27 cellular contexts compared by ENCODE assay signal in the genomic region with DNA sequence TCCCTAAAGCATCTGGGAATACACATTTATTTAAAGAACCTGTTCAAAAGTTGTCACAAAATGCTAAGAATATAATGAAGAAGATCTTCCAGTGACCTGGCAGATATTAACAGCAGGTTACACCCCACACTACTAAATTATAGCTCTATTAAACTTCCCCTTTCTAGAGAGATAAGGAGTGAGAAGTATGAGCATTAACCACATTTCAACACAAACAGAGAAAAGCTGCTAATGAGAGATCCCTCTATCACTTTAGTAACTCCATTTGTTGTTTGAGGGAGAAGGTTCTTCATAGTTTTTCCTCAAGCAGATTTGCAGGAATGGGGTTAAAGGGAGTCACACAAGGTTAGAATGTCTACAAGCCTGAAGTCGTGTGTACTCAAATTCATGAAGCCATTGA. TPM values are rescaled to one million over a fixed set of nuclear protein-coding genes. Genes with fewer than 3 reads are reported as not detected.
DNase-seq lines count a peak whose midpoint lies in the region; ATAC-seq, FAIRE-seq and TF ChIP-seq lines count a peak whose summit lies in the region.
"Had no signal": no experiment of that assay in that cellular context is flagged by ENCODE, and none has a peak within 500 bp of the region (broad histone marks: within the 10 kb centered on the region; RNA-seq: fewer than 3 reads in every experiment).

No MANE protein-coding gene starts in this region.

- H2AFZ ChIP-seq in astrocyte (ENCODE audit: low read depth, low read length), result no peak overlapping the region
- H2AFZ ChIP-seq: neural progenitor cell had no signal

- no peak overlapping the region for H3K4me3 ChIP-seq in astrocyte (ENCODE audit: insufficient read depth, low read depth, low read length)
- peak overlapping the region; percentile 82 for H3K4me3 ChIP-seq in fibroblast of villous mesenchyme (ENCODE audit: low read depth, low read length)
- no peak overlapping the region for H3K4me3 ChIP-seq in thyroid gland (replicated peaks in 1 of 3)
- H3K4me3 ChIP-seq: neural progenitor cell, prostate gland, suprapubic skin, vagina had no signal

- peaks cover 93% of the 10 kb centered on the region for H3K79me2 ChIP-seq in astrocyte (ENCODE audit: insufficient read depth, low read length)

- H3K9ac ChIP-seq in astrocyte (ENCODE audit: low read length), result peak overlapping the region; percentile 98
- H3K9ac ChIP-seq: neural progenitor cell had no signal

- peaks cover 45% of the 10 kb centered on the region for H3K4me1 Mint-ChIP-seq in astrocyte (ENCODE audit: low read depth, unreplicated experiment)
- peaks cover 13% of the 10 kb centered on the region for H3K4me1 Mint-ChIP-seq in activated CD4-positive, alpha-beta T cell treated with anti-CD3 and anti-CD28 coated beads for 36 hours

- peak overlapping the region; percentile 93 for H3K4me3 Mint-ChIP-seq in astrocyte (ENCODE audit: unreplicated experiment)
- no peak overlapping the region for H3K4me3 Mint-ChIP-seq in activated CD4-positive, alpha-beta T cell treated with anti-CD3 and anti-CD28 coated beads for 36 hours
- H3K4me3 Mint-ChIP-seq: activated CD8-positive, alpha-beta T cell treated with anti-CD3 and anti-CD28 coated beads, Interleukin-2, amount 10 ng/mL, durations not matched to agents 7 days and 5 days; neural progenitor cell had no signal

- ATAC-seq in GM18868 (IDR thresholded peaks at IDR 0.05; ENCODE audit: unreplicated experiment) (no peak), HG02588 (IDR thresholded peaks at IDR 0.05; ENCODE audit: unreplicated experiment) (no peak)
- no peak for ATAC-seq in activated CD4-positive, alpha-beta T cell treated with anti-CD3 and anti-CD28 coated beads for 36 hours
- ATAC-seq: activated CD4-positive, CD25-positive, alpha-beta regulatory T cell treated with anti-CD3 and anti-CD28 coated beads, Interleukin-2, amount 50 U/mL, for 24 hours; activated CD8-positive, alpha-beta T cell treated with anti-CD3 and anti-CD28 coated beads, Interleukin-2, amount 10 ng/mL, durations not matched to agents 7 days and 5 days had no signal

- no peak overlapping the region for H3K27ac Mint-ChIP-seq in astrocyte (ENCODE audit: unreplicated experiment)
- no peak overlapping the region for H3K27ac Mint-ChIP-seq in activated CD4-positive, alpha-beta T cell treated with anti-CD3 and anti-CD28 coated beads for 36 hours
- H3K27ac Mint-ChIP-seq: activated CD8-positive, alpha-beta T cell treated with anti-CD3 and anti-CD28 coated beads, Interleukin-2, amount 10 ng/mL, durations not matched to agents 7 days and 5 days; neural progenitor cell had no signal

- no peak for FAIRE-seq in astrocyte (lab: Jason Lieb, UNC)
- FAIRE-seq: bronchial epithelial cell, D721Med, endometrium, GM12892, small intestine had no signal

- no peaks in the 10 kb centered on the region for H4K20me1 ChIP-seq in astrocyte (ENCODE audit: insufficient read depth, low read length)

- peaks cover 29% of the 10 kb centered on the region for H3K4me1 ChIP-seq in astrocyte (ENCODE audit: insufficient read depth, low read length)
- peaks cover 21 to 36% of the 10 kb centered on the region in 2 donors for H3K4me1 ChIP-seq in thyroid gland
- H3K4me1 ChIP-seq: prostate gland had no signal

- intact Hi-C loops in thyroid gland (cut with DNase I), result loop anchor here (5.0 kb wide), 1 partner anchor 110 kb away; no protein-coding TSS in a partner anchor
- intact Hi-C loops in activated CD4-positive, alpha-beta T cell treated with anti-CD3 and anti-CD28 coated beads for 36 hours (cut with DNase I, micrococcal nuclease), result no loop called here

- H3K27me3 ChIP-seq in astrocyte (ENCODE audit: insufficient read depth, low read length), result no peaks in the 10 kb centered on the region
- no peaks in the 10 kb centered on the region for H3K27me3 ChIP-seq in thyroid gland
- H3K27me3 ChIP-seq: vagina had no signal

- POLR2A ChIA-PET in activated CD4-positive, alpha-beta T cell treated with anti-CD3 and anti-CD28 coated beads for 36 hours (lab: Charles Lee), result no interaction called here

- peaks cover 2% of the 10 kb centered on the region for H3K36me3 Mint-ChIP-seq in astrocyte (ENCODE audit: low read depth, unreplicated experiment)
- no peaks in the 10 kb centered on the region for H3K36me3 Mint-ChIP-seq in activated CD4-positive, alpha-beta T cell treated with anti-CD3 and anti-CD28 coated beads for 36 hours (ENCODE audit: low read depth)
- H3K36me3 Mint-ChIP-seq: neural progenitor cell had no signal

- H3K9me3 Mint-ChIP-seq in astrocyte (ENCODE audit: unreplicated experiment), result no peaks in the 10 kb centered on the region
- no peaks in the 10 kb centered on the region for H3K9me3 Mint-ChIP-seq in activated CD4-positive, alpha-beta T cell treated with anti-CD3 and anti-CD28 coated beads for 36 hours (ENCODE audit: low read depth)
- H3K9me3 Mint-ChIP-seq: neural progenitor cell had no signal

- H3K4me2 ChIP-seq in astrocyte (ENCODE audit: low read length), result peak overlapping the region; percentile 99
- H3K4me2 ChIP-seq: neural progenitor cell had no signal

- 24 to 51% methylated on average over 1 of the region's 1 CpG for WGBS in thyroid gland, 2 donors

- no peaks in the 10 kb centered on the region for H3K27me3 Mint-ChIP-seq in astrocyte (ENCODE audit: low read depth, unreplicated experiment)
- peaks cover 42% of the 10 kb centered on the region for H3K27me3 Mint-ChIP-seq in activated CD4-positive, alpha-beta T cell treated with anti-CD3 and anti-CD28 coated beads for 36 hours

- no peak for TF ChIP-seq POLR2A in thyroid gland (IDR thresholded peaks at IDR 0.05)

- CTCF ChIA-PET in activated CD4-positive, alpha-beta T cell treated with anti-CD3 and anti-CD28 coated beads for 36 hours (lab: Charles Lee), result no interaction called here

- no peak overlapping the region for H3K27ac ChIP-seq in astrocyte (ENCODE audit: low read depth, low read length)
- H3K27ac ChIP-seq in thyroid gland, result peak overlapping the region; percentile 16 to 79 (median 21)
- H3K27ac ChIP-seq: neural progenitor cell, prostate gland, suprapubic skin, vagina had no signal

- H3K9me3 ChIP-seq in astrocyte (ENCODE audit: insufficient read depth, low read depth, low read length) (no peaks in the 10 kb centered on the region), thyroid gland (no peaks in the 10 kb centered on the region)
- H3K9me3 ChIP-seq: prostate gland, suprapubic skin, vagina had no signal

- H3K36me3 ChIP-seq in astrocyte (ENCODE audit: insufficient read depth, low read length) (peaks cover 5% of the 10 kb centered on the region), thyroid gland (no peaks in the 10 kb centered on the region)
- H3K36me3 ChIP-seq: neural progenitor cell, prostate gland, suprapubic skin, vagina had no signal

- TF ChIP-seq CTCF in astrocyte (IDR thresholded peaks at IDR 0.05; ENCODE audit: insufficient read depth, low read depth, low read length) (no peak), fibroblast of villous mesenchyme (IDR thresholded peaks at IDR 0.05; ENCODE audit: insufficient read depth, low read depth, low read length) (no peak), thyroid gland (IDR thresholded peaks at IDR 0.05) (no peak)

- DNase-seq in Kasumi-1 (lab: John Stamatoyannopoulos, UW) (peak; percentile 44 to 83), astrocyte (ENCODE audit: low read depth) (no peak), fibroblast of villous mesenchyme (ENCODE audit: low read depth) (peak; percentile 16), thyroid gland (no peak)
- DNase-seq in activated CD4-positive, alpha-beta T cell treated with anti-CD3 and anti-CD28 coated beads for 36 hours, result no peak
- DNase-seq: activated CD8-positive, alpha-beta T cell treated with anti-CD3 and anti-CD28 coated beads, Interleukin-2, amount 10 ng/mL, durations not matched to agents 7 days and 5 days; activated gamma-delta T cell treated with Interleukin-2 at 50 U/mL for 16 hours; cortex of kidney; glutamatergic neuron; HCEC 1CT; kidney; NCI-H1417; NCI-H446 treated with DMSO at 0.1 percent for 48 hours; SHP77; small intestine; SW 1271 had no signal

RNA-seq across cellular contexts. Expression of a gene that starts 3.6 kb away (rescaled TPM):
- total RNA-seq in astrocyte, result 118 and 123 TPM in 2 replicates
- total RNA-seq in fibroblast of villous mesenchyme, result 324 and 401 TPM in 2 replicates
- total RNA-seq in thyroid gland, result 100 to 1,000 TPM in 2 of 4 donors, 10 to 100 TPM in 2; 65.6 to 156 (median 95.6) TPM
- not detected for total RNA-seq in activated CD4-positive, alpha-beta T cell treated with anti-CD3 and anti-CD28 coated beads for 36 hours

Comparison
In these comparisons a context has a peak if more than half of its experiments do, and no peak if none do; other contexts are left out.
1. DNase-seq: peak in Kasumi-1 (2 of 2) and fibroblast of villous mesenchyme (single experiment); none in astrocyte (single experiment), thyroid gland (0 of 2) and activated CD4-positive, alpha-beta T cell treated with anti-CD3 and anti-CD28 coated beads for 36 hours (single experiment).
2. RNA of a gene that starts 3.6 kb away (total RNA-seq): 324 to 401 TPM in fibroblast of villous mesenchyme, 118 to 123 TPM in astrocyte and 65.6 to 156 TPM in thyroid gland; not detected in activated CD4-positive, alpha-beta T cell treated with anti-CD3 and anti-CD28 coated beads for 36 hours; every median in the first group is over 10 times any median in the second.